Comparison of ENCODE assay signal across 10 cellular contexts in genomic region chr11:68471360-68472340, GRCh38. TPM values are rescaled to one million over a fixed set of nuclear protein-coding genes. Genes with fewer than 3 reads are reported as not detected.
DNase-seq lines count a peak whose midpoint lies in the region; ATAC-seq, FAIRE-seq and TF ChIP-seq lines count a peak whose summit lies in the region.
"Had no signal": no experiment of that assay in that cellular context is flagged by ENCODE, and none has a peak within 500 bp of the region (broad histone marks: within the 10 kb centered on the region; RNA-seq: fewer than 3 reads in every experiment).

No MANE protein-coding gene starts in this region.

- peak overlapping the region; percentile 57 for H3K4me3 Mint-ChIP-seq in activated naive CD4-positive, alpha-beta T cell treated with anti-CD3 and anti-CD28 coated beads for 36 hours
- H3K4me3 Mint-ChIP-seq in activated CD4-positive, alpha-beta memory T cell treated with anti-CD3 and anti-CD28 coated beads for 36 hours: peak overlapping the region; percentile 45
- H3K4me3 Mint-ChIP-seq in glutamatergic neuron (ENCODE audit: unreplicated experiment): peak overlapping the region; percentile 10

- H3K4me3 ChIP-seq in upper lobe of left lung: no peak overlapping the region

- no peaks in the 10 kb centered on the region for H3K27me3 Mint-ChIP-seq in activated naive CD4-positive, alpha-beta T cell treated with anti-CD3 and anti-CD28 coated beads for 36 hours (ENCODE audit: low read depth)
- H3K27me3 Mint-ChIP-seq in activated CD4-positive, alpha-beta memory T cell treated with anti-CD3 and anti-CD28 coated beads for 36 hours: no peaks in the 10 kb centered on the region
- H3K27me3 Mint-ChIP-seq in glutamatergic neuron (ENCODE audit: unreplicated experiment): peaks cover 2% of the 10 kb centered on the region

- peak; percentile 11 to 46 for ATAC-seq in upper lobe of left lung (ENCODE audit: low FRiP score in 2 of 2)
- ATAC-seq in HG03095 (IDR thresholded peaks at IDR 0.05; ENCODE audit: unreplicated experiment): no peak
- ATAC-seq: PC-3 had no signal

- TF ChIP-seq CTCF in glutamatergic neuron (IDR thresholded peaks at IDR 0.05; ENCODE audit: partially characterized antibody, unreplicated experiment) (no peak), upper lobe of left lung (IDR thresholded peaks at IDR 0.05) (no peak)

- WGBS in upper lobe of left lung, 2 donors: 72 to 75% methylated on average over 17 of the region's 17 CpGs

- H3K36me3 Mint-ChIP-seq in activated naive CD4-positive, alpha-beta T cell treated with anti-CD3 and anti-CD28 coated beads for 36 hours (ENCODE audit: low read depth): peaks cover 34% of the 10 kb centered on the region
- H3K36me3 Mint-ChIP-seq in activated CD4-positive, alpha-beta memory T cell treated with anti-CD3 and anti-CD28 coated beads for 36 hours: peaks cover 33% of the 10 kb centered on the region
- peaks cover 15% of the 10 kb centered on the region for H3K36me3 Mint-ChIP-seq in glutamatergic neuron (ENCODE audit: unreplicated experiment)

- TF ChIP-seq POLR2A in upper lobe of left lung (IDR thresholded peaks at IDR 0.05): no peak

- CTCF ChIA-PET in activated naive CD4-positive, alpha-beta T cell treated with anti-CD3 and anti-CD28 coated beads for 36 hours (lab: Charles Lee): interaction anchor here (0.6 kb wide), 1 partner anchor 49 kb away, joined by 3 read pairs; no protein-coding TSS in a partner anchor
- CTCF ChIA-PET in activated CD4-positive, alpha-beta memory T cell treated with anti-CD3 and anti-CD28 coated beads for 36 hours (lab: Charles Lee): no interaction called here

- TF ChIP-seq EP300 in upper lobe of left lung (IDR thresholded peaks at IDR 0.05): no peak

- no peak for FAIRE-seq in frontal cortex (lab: Jason Lieb, UNC)

- H3K27me3 ChIP-seq in upper lobe of left lung: no peaks in the 10 kb centered on the region

- peak; percentile 85 for DNase-seq in activated naive CD4-positive, alpha-beta T cell treated with anti-CD3 and anti-CD28 coated beads for 36 hours
- no peak for DNase-seq in activated naive CD4-positive, alpha-beta T cell (lab: John Stamatoyannopoulos, UW)
- peak; percentile 87 for DNase-seq in activated CD4-positive, alpha-beta memory T cell treated with anti-CD3 and anti-CD28 coated beads for 36 hours
- DNase-seq in glutamatergic neuron (no peak), upper lobe of left lung (no peak), NCI-H146 treated with DMSO at 0.1 percent for 48 hours (lab: John Stamatoyannopoulos, UW; ENCODE audit: unreplicated experiment) (no peak), frontal cortex (ENCODE audit: low spot score in 2 of 2) (no peak)
- DNase-seq: PC-3 had no signal

- H3K27ac ChIP-seq in upper lobe of left lung: no peak overlapping the region
- H3K27ac ChIP-seq: C4-2B had no signal

- peaks cover 1% of the 10 kb centered on the region for H3K9me3 Mint-ChIP-seq in activated naive CD4-positive, alpha-beta T cell treated with anti-CD3 and anti-CD28 coated beads for 36 hours
- no peaks in the 10 kb centered on the region for H3K9me3 Mint-ChIP-seq in activated CD4-positive, alpha-beta memory T cell treated with anti-CD3 and anti-CD28 coated beads for 36 hours
- peaks cover 8% of the 10 kb centered on the region for H3K9me3 Mint-ChIP-seq in glutamatergic neuron (ENCODE audit: unreplicated experiment)

- H3K4me1 Mint-ChIP-seq in activated naive CD4-positive, alpha-beta T cell treated with anti-CD3 and anti-CD28 coated beads for 36 hours (ENCODE audit: low read depth): peaks cover 73% of the 10 kb centered on the region
- H3K4me1 Mint-ChIP-seq in activated CD4-positive, alpha-beta memory T cell treated with anti-CD3 and anti-CD28 coated beads for 36 hours (ENCODE audit: low read depth): peaks cover 75% of the 10 kb centered on the region
- H3K4me1 Mint-ChIP-seq in glutamatergic neuron (ENCODE audit: low read depth, unreplicated experiment): peaks cover 31% of the 10 kb centered on the region

- H3K9me3 ChIP-seq in upper lobe of left lung: no peaks in the 10 kb centered on the region

- POLR2A ChIA-PET in activated CD4-positive, alpha-beta memory T cell treated with anti-CD3 and anti-CD28 coated beads for 36 hours (lab: Charles Lee): interaction anchor here (1.2 kb wide), 1 partner anchor 12 kb away, joined by 4 read pairs; no protein-coding TSS in a partner anchor

- peaks cover 54 to 83% (median 69%) of the 10 kb centered on the region in 4 donors for H3K4me1 ChIP-seq in upper lobe of left lung

- H3K36me3 ChIP-seq in upper lobe of left lung: no peaks in the 10 kb centered on the region

- peak overlapping the region; percentile 90 for H3K27ac Mint-ChIP-seq in activated naive CD4-positive, alpha-beta T cell treated with anti-CD3 and anti-CD28 coated beads for 36 hours
- peak overlapping the region; percentile 90 for H3K27ac Mint-ChIP-seq in activated CD4-positive, alpha-beta memory T cell treated with anti-CD3 and anti-CD28 coated beads for 36 hours
- H3K27ac Mint-ChIP-seq in glutamatergic neuron (ENCODE audit: unreplicated experiment): peak overlapping the region; percentile 36

- intact Hi-C loops in activated naive CD4-positive, alpha-beta T cell treated with anti-CD3 and anti-CD28 coated beads for 36 hours (cut with micrococcal nuclease): loop anchor here (1.0 kb wide), 1 partner anchor 11 kb away; the partner anchor contains the start of gene PPP6R3
- intact Hi-C loops in activated CD4-positive, alpha-beta memory T cell treated with anti-CD3 and anti-CD28 coated beads for 36 hours (cut with micrococcal nuclease): loop anchor here (1.0 kb wide), 1 partner anchor 11 kb away; the partner anchor contains the start of gene PPP6R3

RNA-seq across cellular contexts. Expression of gene PPP6R3, which starts 11.1 kb away (rescaled TPM):
- 10 to 100 TPM; 84.7 to 87.0 TPM for total RNA-seq in activated naive CD4-positive, alpha-beta T cell treated with anti-CD3 and anti-CD28 coated beads for 36 hours
- total RNA-seq in activated CD4-positive, alpha-beta memory T cell treated with anti-CD3 and anti-CD28 coated beads for 36 hours: 100 to 1,000 TPM; 108 to 110 TPM
- 312 TPM for total RNA-seq in glutamatergic neuron (ENCODE audit: unreplicated experiment)
- total RNA-seq in upper lobe of left lung: 100 to 1,000 TPM in 4 of 6 donors, 10 to 100 TPM in 2; 75.7 to 195 (median 114) TPM
- 140 TPM for total RNA-seq in frontal cortex

Comparison
In these comparisons a context has a peak if more than half of its experiments do, and no peak if none do; other contexts are left out.
1. DNase-seq: peak in activated naive CD4-positive, alpha-beta T cell treated with anti-CD3 and anti-CD28 coated beads for 36 hours (single experiment) and activated CD4-positive, alpha-beta memory T cell treated with anti-CD3 and anti-CD28 coated beads for 36 hours (single experiment); none in activated naive CD4-positive, alpha-beta T cell (0 of 4), glutamatergic neuron (single experiment), upper lobe of left lung (0 of 2), NCI-H146 treated with DMSO at 0.1 percent for 48 hours (single experiment) and frontal cortex (0 of 2).
2. H3K27ac Mint-ChIP-seq: peak in every context shown above with its lines; median percentile 90 in activated naive CD4-positive, alpha-beta T cell treated with anti-CD3 and anti-CD28 coated beads for 36 hours; 90 in activated CD4-positive, alpha-beta memory T cell treated with anti-CD3 and anti-CD28 coated beads for 36 hours; 36 in glutamatergic neuron.
3. Peak in every context shown above with its lines, with median percentiles within 50 percentile points of each other: H3K4me3 Mint-ChIP-seq.